In genomic region chr7:149872419-149873073, GRCh38 we compare ENCODE assay signal across 1 cellular context.
TF ChIP-seq lines count a peak whose summit lies in the region.

No MANE protein-coding gene starts in this region.

TF ChIP-seq in K562, 482 proteins besides CTCF, POLR2A, EP300 and RAD21 (continued from another document and continues in another):
- TF ChIP-seq, protein P1, sequence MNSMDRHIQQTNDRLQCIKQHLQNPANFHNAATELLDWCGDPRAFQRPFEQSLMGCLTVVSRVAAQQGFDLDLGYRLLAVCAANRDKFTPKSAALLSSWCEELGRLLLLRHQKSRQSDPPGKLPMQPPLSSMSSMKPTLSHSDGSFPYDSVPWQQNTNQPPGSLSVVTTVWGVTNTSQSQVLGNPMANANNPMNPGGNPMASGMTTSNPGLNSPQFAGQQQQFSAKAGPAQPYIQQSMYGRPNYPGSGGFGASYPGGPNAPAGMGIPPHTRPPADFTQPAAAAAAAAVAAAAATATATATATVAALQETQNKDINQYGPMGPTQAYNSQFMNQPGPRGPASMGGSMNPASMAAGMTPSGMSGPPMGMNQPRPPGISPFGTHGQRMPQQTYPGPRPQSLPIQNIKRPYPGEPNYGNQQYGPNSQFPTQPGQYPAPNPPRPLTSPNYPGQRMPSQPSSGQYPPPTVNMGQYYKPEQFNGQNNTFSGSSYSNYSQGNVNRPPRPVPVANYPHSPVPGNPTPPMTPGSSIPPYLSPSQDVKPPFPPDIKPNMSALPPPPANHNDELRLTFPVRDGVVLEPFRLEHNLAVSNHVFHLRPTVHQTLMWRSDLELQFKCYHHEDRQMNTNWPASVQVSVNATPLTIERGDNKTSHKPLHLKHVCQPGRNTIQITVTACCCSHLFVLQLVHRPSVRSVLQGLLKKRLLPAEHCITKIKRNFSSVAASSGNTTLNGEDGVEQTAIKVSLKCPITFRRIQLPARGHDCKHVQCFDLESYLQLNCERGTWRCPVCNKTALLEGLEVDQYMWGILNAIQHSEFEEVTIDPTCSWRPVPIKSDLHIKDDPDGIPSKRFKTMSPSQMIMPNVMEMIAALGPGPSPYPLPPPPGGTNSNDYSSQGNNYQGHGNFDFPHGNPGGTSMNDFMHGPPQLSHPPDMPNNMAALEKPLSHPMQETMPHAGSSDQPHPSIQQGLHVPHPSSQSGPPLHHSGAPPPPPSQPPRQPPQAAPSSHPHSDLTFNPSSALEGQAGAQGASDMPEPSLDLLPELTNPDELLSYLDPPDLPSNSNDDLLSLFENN (IDR thresholded peaks at IDR 0.05; ENCODE audit: low read depth in 2 of 2, low read length in 2 of 2): no peak
- TF ChIP-seq SUPT5H (IDR thresholded peaks at IDR 0.05): no peak
- no peak for TF ChIP-seq MED1 (CRISPR knock-in tag; IDR thresholded peaks at IDR 0.05; ENCODE audit: borderline replicate concordance)
- TF ChIP-seq U2AF1 (optimal IDR thresholded peaks at IDR 0.05; ENCODE audit: low read depth, low read length): no peak
- TF ChIP-seq DMBX1 (CRISPR knock-in tag; IDR thresholded peaks at IDR 0.05; ENCODE audit: borderline replicate concordance): no peak; the same call in 1 of the 2 replicates
- no peak for TF ChIP-seq HIVEP1 (CRISPR knock-in tag; IDR thresholded peaks at IDR 0.05)
- no peak for TF ChIP-seq NBN (IDR thresholded peaks at IDR 0.05; ENCODE audit: low read depth)
- TF ChIP-seq CBX5 (IDR thresholded peaks at IDR 0.05; ENCODE audit: borderline replicate concordance, low read depth): no peak
- TF ChIP-seq ETS1 (conservative IDR thresholded peaks at IDR 0.05; ENCODE audit: control insufficient read depth, low read depth, low read length): no peak
- no peak for TF ChIP-seq HNRNPL (IDR thresholded peaks at IDR 0.05; ENCODE audit: low read depth, low read length)
- peak; percentile 31; the same call in 1 of the 2 replicates for TF ChIP-seq ATF7 (IDR thresholded peaks at IDR 0.05)
- TF ChIP-seq ZNF184 (CRISPR knock-in tag; IDR thresholded peaks at IDR 0.05): no peak
- TF ChIP-seq CBX1 (IDR thresholded peaks at IDR 0.05; ENCODE audit: low read depth): peak; percentile 97
- TF ChIP-seq ARID1B (IDR thresholded peaks at IDR 0.05): peak; percentile 54; the same call in 1 of the 2 replicates
- TF ChIP-seq FUS (optimal IDR thresholded peaks at IDR 0.05; ENCODE audit: low read depth, low read length): no peak
- TF ChIP-seq ZNF583 (CRISPR knock-in tag; IDR thresholded peaks at IDR 0.05): peak; percentile 36; the same call in 1 of the 2 replicates
- no peak for TF ChIP-seq MCM5 (IDR thresholded peaks at IDR 0.05; ENCODE audit: low read depth)
- no peak for TF ChIP-seq SAFB2 (IDR thresholded peaks at IDR 0.05; ENCODE audit: borderline replicate concordance, low read depth, low read length, severe bottlenecking)
- no peak for TF ChIP-seq ZNF785 (CRISPR knock-in tag; IDR thresholded peaks at IDR 0.05)
- TF ChIP-seq ZNF282 (CRISPR knock-in tag; IDR thresholded peaks at IDR 0.05): no peak
- TF ChIP-seq SMC3 (conservative IDR thresholded peaks at IDR 0.05; ENCODE audit: insufficient read depth, low read depth, low read length): 0 out of 2 replicates have a peak, but pooled peaks have one; percentile 24
- no peak for TF ChIP-seq ATF1 (CRISPR knock-in tag; IDR thresholded peaks at IDR 0.05)
- peak; percentile 67 for TF ChIP-seq ATF1 (tag; IDR thresholded peaks at IDR 0.05)
- TF ChIP-seq, protein P2, sequence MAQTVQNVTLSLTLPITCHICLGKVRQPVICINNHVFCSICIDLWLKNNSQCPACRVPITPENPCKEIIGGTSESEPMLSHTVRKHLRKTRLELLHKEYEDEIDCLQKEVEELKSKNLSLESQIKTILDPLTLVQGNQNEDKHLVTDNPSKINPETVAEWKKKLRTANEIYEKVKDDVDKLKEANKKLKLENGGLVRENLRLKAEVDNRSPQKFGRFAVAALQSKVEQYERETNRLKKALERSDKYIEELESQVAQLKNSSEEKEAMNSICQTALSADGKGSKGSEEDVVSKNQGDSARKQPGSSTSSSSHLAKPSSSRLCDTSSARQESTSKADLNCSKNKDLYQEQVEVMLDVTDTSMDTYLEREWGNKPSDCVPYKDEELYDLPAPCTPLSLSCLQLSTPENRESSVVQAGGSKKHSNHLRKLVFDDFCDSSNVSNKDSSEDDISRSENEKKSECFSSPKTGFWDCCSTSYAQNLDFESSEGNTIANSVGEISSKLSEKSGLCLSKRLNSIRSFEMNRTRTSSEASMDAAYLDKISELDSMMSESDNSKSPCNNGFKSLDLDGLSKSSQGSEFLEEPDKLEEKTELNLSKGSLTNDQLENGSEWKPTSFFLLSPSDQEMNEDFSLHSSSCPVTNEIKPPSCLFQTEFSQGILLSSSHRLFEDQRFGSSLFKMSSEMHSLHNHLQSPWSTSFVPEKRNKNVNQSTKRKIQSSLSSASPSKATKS (CRISPR knock-in tag; IDR thresholded peaks at IDR 0.05): no peak
- TF ChIP-seq CBFA2T2 (conservative IDR thresholded peaks at IDR 0.05): peak; percentile 60
- no peak for TF ChIP-seq ELF1 (tag; IDR thresholded peaks at IDR 0.05)
- no peak for TF ChIP-seq CBX8 (IDR thresholded peaks at IDR 0.05; ENCODE audit: borderline replicate concordance, extremely low read depth, low read depth, low read length, poor library complexity, severe bottlenecking)
- no peak for TF ChIP-seq HINFP (tag; conservative IDR thresholded peaks at IDR 0.05; ENCODE audit: low read depth)
- no peak for TF ChIP-seq PATZ1 (CRISPR knock-in tag; IDR thresholded peaks at IDR 0.05; ENCODE audit: borderline replicate concordance)
- TF ChIP-seq MBD2 (IDR thresholded peaks at IDR 0.05; ENCODE audit: borderline replicate concordance, low read depth): no peak; the same call in 1 of the 2 replicates
- TF ChIP-seq TAF1 (IDR thresholded peaks at IDR 0.05; ENCODE audit: control insufficient read depth, extremely low read depth, insufficient read depth, low read length, severe bottlenecking): no peak
- TF ChIP-seq ZNF212 (CRISPR knock-in tag; IDR thresholded peaks at IDR 0.05): no peak
- no peak for TF ChIP-seq SFPQ (IDR thresholded peaks at IDR 0.05; ENCODE audit: low read depth, low read length)
- TF ChIP-seq MEF2A (IDR thresholded peaks at IDR 0.05; ENCODE audit: control insufficient read depth, low read depth, low read length): no peak
- TF ChIP-seq ZNF668 (CRISPR knock-in tag; IDR thresholded peaks at IDR 0.05): 0 out of 2 replicates have a peak, but pooled peaks have one; percentile 44
- TF ChIP-seq ETV5 (CRISPR knock-in tag; IDR thresholded peaks at IDR 0.05; ENCODE audit: low read depth): peak; percentile 41; the same call in 1 of the 2 replicates
- no peak for TF ChIP-seq FOXJ2 (tag; IDR thresholded peaks at IDR 0.05)
- TF ChIP-seq SRSF3 (IDR thresholded peaks at IDR 0.05; ENCODE audit: insufficient read depth, low read length): no peak
- TF ChIP-seq, protein P3, sequence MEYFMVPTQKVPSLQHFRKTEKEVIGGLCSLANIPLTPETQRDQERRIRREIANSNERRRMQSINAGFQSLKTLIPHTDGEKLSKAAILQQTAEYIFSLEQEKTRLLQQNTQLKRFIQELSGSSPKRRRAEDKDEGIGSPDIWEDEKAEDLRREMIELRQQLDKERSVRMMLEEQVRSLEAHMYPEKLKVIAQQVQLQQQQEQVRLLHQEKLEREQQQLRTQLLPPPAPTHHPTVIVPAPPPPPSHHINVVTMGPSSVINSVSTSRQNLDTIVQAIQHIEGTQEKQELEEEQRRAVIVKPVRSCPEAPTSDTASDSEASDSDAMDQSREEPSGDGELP (CRISPR knock-in tag; IDR thresholded peaks at IDR 0.05; ENCODE audit: borderline replicate concordance): peak; percentile 47; the same call in 1 of the 2 replicates
- TF ChIP-seq GABPB1 (CRISPR knock-in tag; IDR thresholded peaks at IDR 0.05): peak; percentile 27; the same call in 1 of the 2 replicates
- peak; percentile 33; the same call in 1 of the 2 replicates for TF ChIP-seq MEF2D (tag; conservative IDR thresholded peaks at IDR 0.05; ENCODE audit: low read depth)
- TF ChIP-seq ZNF232 (CRISPR knock-in tag; IDR thresholded peaks at IDR 0.05): no peak
- TF ChIP-seq ZSCAN29 (IDR thresholded peaks at IDR 0.05): no peak
- peak; percentile 81; the same call in 1 of the 2 replicates for TF ChIP-seq FOXP4 (CRISPR knock-in tag; IDR thresholded peaks at IDR 0.05; ENCODE audit: borderline replicate concordance)
